ENCODE assay signal across 1 cellular context in genomic region chr2:47155091-47155876, GRCh38.
TF ChIP-seq lines count a peak whose summit lies in the region.

A gene with protein sequence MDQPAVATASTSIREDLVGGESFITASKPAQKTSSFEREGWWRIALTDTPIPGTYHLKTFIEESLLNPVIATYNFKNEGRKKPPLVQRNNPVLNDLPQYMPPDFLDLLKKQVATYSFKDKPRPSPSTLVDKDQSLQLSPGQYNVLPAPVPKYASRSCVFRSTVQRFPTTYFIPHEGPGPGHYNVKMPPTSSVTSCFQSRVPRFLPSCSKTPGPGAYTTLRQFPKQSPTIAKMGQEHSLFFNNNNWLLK (minus strand): TSS chr2:47155308. CDS start chr2:47155251, 57 bp downstream.

TF ChIP-seq in H1, 55 proteins besides CTCF, POLR2A, EP300 and RAD21:
- TF ChIP-seq GTF2F1 (IDR thresholded peaks at IDR 0.05; ENCODE audit: borderline replicate concordance, low read depth, low read length) (no peak), BCL11A (IDR thresholded peaks at IDR 0.05; ENCODE audit: low read depth in 2 of 2, low read length in 2 of 2) (no peak), SIRT6 (IDR thresholded peaks at IDR 0.05; ENCODE audit: low read length) (no peak), CHD1 (IDR thresholded peaks at IDR 0.05; ENCODE audit: low read depth, low read length) (no peak), TAF1 (IDR thresholded peaks at IDR 0.05; ENCODE audit: low read depth, low read length) (no peak), SRF (IDR thresholded peaks at IDR 0.05; ENCODE audit: low read depth, low read length) (no peak), ATF2 (IDR thresholded peaks at IDR 0.05; ENCODE audit: low read length) (no peak)
- TF ChIP-seq, protein P1, sequence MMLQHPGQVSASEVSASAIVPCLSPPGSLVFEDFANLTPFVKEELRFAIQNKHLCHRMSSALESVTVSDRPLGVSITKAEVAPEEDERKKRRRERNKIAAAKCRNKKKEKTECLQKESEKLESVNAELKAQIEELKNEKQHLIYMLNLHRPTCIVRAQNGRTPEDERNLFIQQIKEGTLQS (IDR thresholded peaks at IDR 0.05; ENCODE audit: insufficient read depth, low read depth, low read length), result no peak
